Comparison of ENCODE assay signal across 8 cellular contexts in the genomic region with DNA sequence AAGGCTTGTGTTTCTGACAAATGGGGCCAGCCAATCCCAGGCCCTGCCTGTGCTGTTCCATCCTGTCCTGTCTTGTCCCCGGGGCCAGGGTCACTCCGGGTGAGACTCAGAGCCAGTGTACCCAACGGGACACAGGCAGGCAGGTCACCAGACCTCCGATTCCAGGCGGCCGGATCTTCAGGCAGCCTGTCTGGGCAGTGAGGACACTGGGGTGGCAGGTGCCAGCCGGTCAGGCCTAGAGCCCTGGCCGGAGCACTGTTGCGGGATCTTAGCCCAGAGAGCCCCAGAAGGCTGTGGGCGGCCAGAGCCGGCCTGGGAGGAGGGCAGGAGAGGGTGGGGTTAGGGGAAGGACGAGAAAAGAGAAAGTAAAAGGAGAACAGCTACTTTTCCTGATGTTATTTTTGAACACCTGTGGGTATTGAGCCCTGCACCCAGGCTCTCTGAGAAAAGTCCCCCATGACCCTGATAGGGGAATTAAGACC. TPM values are rescaled to one million over a fixed set of nuclear protein-coding genes. Genes with fewer than 3 reads are reported as not detected.
DNase-seq lines count a peak whose midpoint lies in the region; ATAC-seq and TF ChIP-seq lines count a peak whose summit lies in the region.

No MANE protein-coding gene starts in this region.

- H3K27ac Mint-ChIP-seq in WTC11 (peak overlapping the region; percentile 87; the same call in 1 of the 2 replicates), glutamatergic neuron (ENCODE audit: unreplicated experiment) (peak overlapping the region; percentile 92), progenitor cell of endocrine pancreas (peak overlapping the region; percentile 91), endothelial cell (ENCODE audit: unreplicated experiment) (no peak overlapping the region)

- POLR2A ChIA-PET in GM10248 (lab: Yijun Ruan, JAX) (interaction anchor here (0.6 to 2.4 kb wide), 9 partner anchors 20 to 136 kb away, joined by 3 to 23 read pairs (median 5); no protein-coding TSS in a partner anchor), WTC11 (lab: Charles Lee) (no interaction called here)

- H3K27me3 Mint-ChIP-seq in WTC11 (ENCODE audit: low read depth) (no peaks in the 10 kb centered on the region), glutamatergic neuron (ENCODE audit: unreplicated experiment) (peaks cover 5% of the 10 kb centered on the region), progenitor cell of endocrine pancreas (no peaks in the 10 kb centered on the region), endothelial cell (ENCODE audit: unreplicated experiment) (peaks cover 11% of the 10 kb centered on the region)

- peaks cover 25% of the 10 kb centered on the region for H3K4me1 Mint-ChIP-seq in WTC11
- H3K4me1 Mint-ChIP-seq in glutamatergic neuron (ENCODE audit: low read depth, unreplicated experiment) = peaks cover 7% of the 10 kb centered on the region
- peaks cover 8% of the 10 kb centered on the region for H3K4me1 Mint-ChIP-seq in progenitor cell of endocrine pancreas (ENCODE audit: low read depth)
- H3K4me1 Mint-ChIP-seq in endothelial cell (ENCODE audit: unreplicated experiment) = peaks cover 8% of the 10 kb centered on the region

- H3K4me3 Mint-ChIP-seq in WTC11 (peak overlapping the region; percentile 63; the same call in 1 of the 2 replicates), glutamatergic neuron (ENCODE audit: unreplicated experiment) (peak overlapping the region; percentile 30), progenitor cell of endocrine pancreas (ENCODE audit: low read depth) (no peak overlapping the region), endothelial cell (ENCODE audit: unreplicated experiment) (no peak overlapping the region)

- H3K9me3 Mint-ChIP-seq in WTC11 = no peaks in the 10 kb centered on the region
- peaks cover 6% of the 10 kb centered on the region for H3K9me3 Mint-ChIP-seq in glutamatergic neuron (ENCODE audit: unreplicated experiment)
- H3K9me3 Mint-ChIP-seq in progenitor cell of endocrine pancreas (ENCODE audit: low read depth) = no peaks in the 10 kb centered on the region
- no peaks in the 10 kb centered on the region for H3K9me3 Mint-ChIP-seq in endothelial cell (ENCODE audit: unreplicated experiment)

- H3K36me3 Mint-ChIP-seq in WTC11 (no peaks in the 10 kb centered on the region), glutamatergic neuron (ENCODE audit: unreplicated experiment) (no peaks in the 10 kb centered on the region), progenitor cell of endocrine pancreas (ENCODE audit: insufficient read depth) (no peaks in the 10 kb centered on the region), endothelial cell (ENCODE audit: low read depth, unreplicated experiment) (no peaks in the 10 kb centered on the region)

- DNase-seq in GM10248 (ENCODE audit: extremely low spot score) (peak; percentile 75), WTC11 (ENCODE audit: low spot score) (no peak), glutamatergic neuron (no peak), progenitor cell of endocrine pancreas (ENCODE audit: low spot score, unreplicated experiment) (no peak), 8988T (no peak), amniotic stem cell (lab: John Stamatoyannopoulos, UW) (no peak), endothelial cell (ENCODE audit: low spot score) (no peak)

- no peak for TF ChIP-seq CTCF in GM10248 (IDR thresholded peaks at IDR 0.05; ENCODE audit: control extremely low read depth, extremely low read depth, low read depth, missing control alignments)
- no peak for TF ChIP-seq CTCF in WTC11 (IDR thresholded peaks at IDR 0.05)
- no peak for TF ChIP-seq CTCF in glutamatergic neuron (IDR thresholded peaks at IDR 0.05; ENCODE audit: partially characterized antibody, unreplicated experiment)
- no peak for TF ChIP-seq CTCF in progenitor cell of endocrine pancreas (IDR thresholded peaks at IDR 0.05; ENCODE audit: unreplicated experiment)
- TF ChIP-seq CTCF in endothelial cell (IDR thresholded peaks at IDR 0.05; ENCODE audit: unreplicated experiment) = no peak

- CTCF ChIA-PET in GM10248 (lab: Yijun Ruan, JAX) = interaction anchor here (0.8 to 4.1 kb wide), 27 partner anchors 13 to 223 kb away, joined by 3 to 46 read pairs (median 4); partner anchors contain the start of gene RNF216
- CTCF ChIA-PET in WTC11 (lab: Charles Lee) = interaction anchor here (0.8 to 4.4 kb wide), 8 partner anchors 33 to 108 kb away, joined by 3 to 80 read pairs (median 8); no protein-coding TSS in a partner anchor

- ATAC-seq in HG02571 (IDR thresholded peaks at IDR 0.05; ENCODE audit: unreplicated experiment) (peak; percentile 30), WTC11 (no peak)

TF ChIP-seq in WTC11, 78 proteins besides CTCF, POLR2A, EP300 and RAD21:
- TF ChIP-seq CREM (CRISPR knock-in tag; IDR thresholded peaks at IDR 0.05) (no peak), GTF2I (CRISPR knock-in tag; conservative IDR thresholded peaks at IDR 0.05) (no peak), FOXJ3 (CRISPR knock-in tag; IDR thresholded peaks at IDR 0.05; ENCODE audit: borderline replicate concordance) (no peak)

RNA-seq across cellular contexts. Expression of gene ACTB, which starts 27.6 kb away (rescaled TPM):
- total RNA-seq in WTC11 (2021) = 4,967 to 5,221 TPM (median 5,193 TPM) in 3 replicates
- 6,176 TPM for total RNA-seq in glutamatergic neuron (ENCODE audit: unreplicated experiment)
- total RNA-seq in progenitor cell of endocrine pancreas = 3,065 and 3,098 TPM in 2 replicates
- total RNA-seq in endothelial cell (ENCODE audit: unreplicated experiment) = 5,848 TPM

RNA-seq across cellular contexts. Expression of gene FSCN1, which starts 34.7 kb away (rescaled TPM):
- total RNA-seq in WTC11 (2021) (459 to 481 TPM (median 480 TPM) in 3 replicates), glutamatergic neuron (ENCODE audit: unreplicated experiment) (749 TPM), progenitor cell of endocrine pancreas (212 and 216 TPM in 2 replicates), endothelial cell (ENCODE audit: unreplicated experiment) (1,785 TPM)

RNA-seq across cellular contexts. Expression of gene FBXL18, which starts 44.4 kb away (rescaled TPM):
- total RNA-seq in WTC11 (2021) (18.9 to 22.0 TPM (median 21.8 TPM) in 3 replicates), glutamatergic neuron (ENCODE audit: unreplicated experiment) (13.7 TPM), progenitor cell of endocrine pancreas (11.7 and 12.6 TPM in 2 replicates), endothelial cell (ENCODE audit: unreplicated experiment) (14.5 TPM)

Comparison
In these comparisons a context has a peak if more than half of its experiments do, and no peak if none do; other contexts are left out.
1. H3K4me3 Mint-ChIP-seq: peak in WTC11 (single experiment) and glutamatergic neuron (single experiment); none in progenitor cell of endocrine pancreas (single experiment) and endothelial cell (single experiment).